8 cellular contexts compared by ENCODE assay signal in the genomic region with DNA sequence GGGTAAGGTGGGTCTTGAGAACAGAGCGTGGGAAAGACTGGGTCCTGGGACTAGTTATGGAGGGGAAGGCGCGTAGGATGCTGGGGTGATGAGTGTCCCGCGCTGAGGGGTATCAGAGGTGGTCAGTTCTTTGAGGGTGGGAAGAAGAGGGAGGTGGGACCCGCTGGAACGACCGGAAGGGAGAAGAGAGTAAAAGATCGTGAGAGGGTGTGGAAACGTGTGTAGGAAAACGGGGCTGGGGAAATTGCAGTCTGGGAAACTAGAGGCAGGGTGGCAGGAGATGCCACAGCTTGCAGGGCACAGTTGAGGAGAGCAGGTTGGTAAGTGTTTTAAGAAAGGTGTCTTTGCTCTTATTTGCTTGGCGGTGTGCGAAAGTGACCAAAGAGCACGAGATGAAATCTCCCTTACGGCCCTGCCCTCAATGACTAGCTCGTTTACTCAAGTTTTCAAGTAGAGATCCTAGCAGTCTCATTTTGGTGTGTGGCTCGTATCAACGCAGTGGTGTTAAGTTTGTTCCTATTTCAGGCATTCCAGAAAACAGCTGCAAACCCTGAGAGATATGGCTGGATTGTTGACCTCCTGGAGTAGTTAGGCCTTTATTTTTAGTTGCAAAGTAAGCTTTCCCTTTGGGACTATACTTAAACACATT. TPM values are rescaled to one million over a fixed set of nuclear protein-coding genes. Genes with fewer than 3 reads are reported as not detected.
DNase-seq lines count a peak whose midpoint lies in the region; ATAC-seq and TF ChIP-seq lines count a peak whose summit lies in the region.

No MANE protein-coding gene starts in this region.

- TF ChIP-seq POLR2A in esophagus squamous epithelium (IDR thresholded peaks at IDR 0.05): no peak

- H3K9me3 Mint-ChIP-seq in Calu3 (ENCODE audit: low read depth, unreplicated experiment) (no peaks in the 10 kb centered on the region), nephron progenitor cell (peaks cover 9% of the 10 kb centered on the region)

- peak overlapping the region; percentile 83 to 94 (median 88) for H3K4me3 ChIP-seq in esophagus squamous epithelium

- H3K36me3 ChIP-seq in esophagus squamous epithelium: peaks cover 0 to 26% (median 5%) of the 10 kb centered on the region in 3 donors

- CTCF ChIA-PET in Calu3 (lab: Charles Lee): interaction anchor here (1.0 kb wide), 2 partner anchors 32 to 33 kb away, joined by 3 to 4 read pairs; partner anchors contain the start of gene CHEK1

- H3K4me3 Mint-ChIP-seq in Calu3 (ENCODE audit: low read depth, unreplicated experiment) (peak overlapping the region; percentile 99), nephron progenitor cell (peak overlapping the region; percentile 99)

- H3K9me3 ChIP-seq in esophagus squamous epithelium: no peaks in the 10 kb centered on the region

- no TSS peak for BruUV-seq in Calu3 (replicated peaks; lab: Mats Ljungman, UMichigan)

- 1% methylated on average over 18 of the region's 18 CpGs for WGBS in esophagus squamous epithelium, 2 donors

- TF ChIP-seq CTCF in Calu3 (IDR thresholded peaks at IDR 0.05; ENCODE audit: unreplicated experiment): no peak
- no peak for TF ChIP-seq CTCF in esophagus squamous epithelium (IDR thresholded peaks at IDR 0.05)
- no peak for TF ChIP-seq CTCF in nephron progenitor cell (IDR thresholded peaks at IDR 0.05)

- peak overlapping the region; percentile 100 for H3K27ac Mint-ChIP-seq in Calu3 (ENCODE audit: unreplicated experiment)
- H3K27ac Mint-ChIP-seq in nephron progenitor cell: peak overlapping the region; percentile 98

- H3K27me3 ChIP-seq in esophagus squamous epithelium: no peaks in the 10 kb centered on the region

- intact Hi-C loops in Calu3 (cut with micrococcal nuclease; ENCODE audit: unreplicated experiment): no loop called here
- intact Hi-C loops in esophagus squamous epithelium (cut with DNase I): no loop called here

- H3K4me1 ChIP-seq in esophagus squamous epithelium: peaks cover 0 to 46% (median 11%) of the 10 kb centered on the region in 3 donors

- peak overlapping the region; percentile 83 to 98 (median 92) for H3K27ac ChIP-seq in esophagus squamous epithelium

- H3K4me1 Mint-ChIP-seq in Calu3 (ENCODE audit: low read depth, unreplicated experiment) (peaks cover 15% of the 10 kb centered on the region), nephron progenitor cell (peaks cover 42% of the 10 kb centered on the region)

- peaks cover 52% of the 10 kb centered on the region for H3K36me3 Mint-ChIP-seq in Calu3 (ENCODE audit: insufficient read depth, unreplicated experiment)
- peaks cover 32% of the 10 kb centered on the region for H3K36me3 Mint-ChIP-seq in nephron progenitor cell (ENCODE audit: low read depth)

- DNase-seq in Calu3: no peak
- peak; percentile 56 for DNase-seq in SW480 (ENCODE audit: low spot score)
- DNase-seq in esophagus squamous epithelium (lab: John Stamatoyannopoulos, UW): no peak
- no peak for DNase-seq in nephron progenitor cell
- no peak for DNase-seq in hippocampal formation (lab: John Stamatoyannopoulos, UW)

- ATAC-seq in HG02642 (IDR thresholded peaks at IDR 0.05; ENCODE audit: poor library complexity, unreplicated experiment) (peak; percentile 1), HG03520 (IDR thresholded peaks at IDR 0.05; ENCODE audit: unreplicated experiment) (no peak), GM21723 (IDR thresholded peaks at IDR 0.05; ENCODE audit: unreplicated experiment) (no peak)

- H3K27me3 Mint-ChIP-seq in Calu3 (ENCODE audit: unreplicated experiment) (no peaks in the 10 kb centered on the region), nephron progenitor cell (ENCODE audit: low read depth, poor library complexity) (no peaks in the 10 kb centered on the region)

RNA-seq across cellular contexts. Expression of gene STT3A, which starts 0.6 kb away (rescaled TPM):
- total RNA-seq in Calu3 (2022) (139 and 168 TPM in 2 replicates), esophagus squamous epithelium (10 to 100 TPM; 50.7 to 89.7 (median 67.2) TPM)

RNA-seq across cellular contexts. Expression of gene EI24, which starts 24.0 kb away (rescaled TPM):
- total RNA-seq in Calu3 (2022) (76.7 and 82.2 TPM in 2 replicates), esophagus squamous epithelium (100 to 1,000 TPM in 3 of 4 donors, 10 to 100 TPM in 1; 63.6 to 128 (median 107) TPM)

RNA-seq across cellular contexts. Expression of gene CHEK1, which starts 31.7 kb away (rescaled TPM):
- total RNA-seq in Calu3 (2022): 27.3 and 33.2 TPM in 2 replicates
- 10 to 100 TPM in 1 of 4 donors, 1 to 10 TPM in 3; 4.0 to 21.7 (median 7.5) TPM for total RNA-seq in esophagus squamous epithelium
